Comparison of ENCODE assay signal across 1 cellular context in genomic region chr17:21058098-21058893, GRCh38.
TF ChIP-seq lines count a peak whose summit lies in the region.

No MANE protein-coding gene starts in this region.

TF ChIP-seq in GM23338, 12 proteins besides CTCF, POLR2A, EP300 and RAD21 (continued from another document):
- TF ChIP-seq ZNF462 (CRISPR knock-in tag; IDR thresholded peaks at IDR 0.05): no peak
- no peak for TF ChIP-seq ZNF331 (CRISPR knock-in tag; IDR thresholded peaks at IDR 0.05; ENCODE audit: low read depth)
- TF ChIP-seq REST (IDR thresholded peaks at IDR 0.05; ENCODE audit: unreplicated experiment): no peak
- TF ChIP-seq NANOG (IDR thresholded peaks at IDR 0.05; ENCODE audit: borderline replicate concordance): no peak
- TF ChIP-seq EZH2phosphoT487 (IDR thresholded peaks at IDR 0.05; ENCODE audit: unreplicated experiment): no peak
- no peak for TF ChIP-seq POLR2AphosphoS5 (IDR thresholded peaks at IDR 0.05; ENCODE audit: low read depth)
TF ChIP-seq in GM23338: peak in this region for 0.
